In genomic region chr9:2023042-2023441, GRCh38 we compare ENCODE assay signal across 10 cellular contexts. TPM values are rescaled to one million over a fixed set of nuclear protein-coding genes. Genes with fewer than 3 reads are reported as not detected.
DNase-seq lines count a peak whose midpoint lies in the region; ATAC-seq and TF ChIP-seq lines count a peak whose summit lies in the region.
"Had no signal": no experiment of that assay in that cellular context is flagged by ENCODE, and none has a peak within 500 bp of the region (broad histone marks: within the 10 kb centered on the region; RNA-seq: fewer than 3 reads in every experiment).

No MANE protein-coding gene starts in this region.

- in situ Hi-C loops in G401 (cut with HindIII; ENCODE audit: low sequenced_read_pairs), result no loop called here

- H3K4me2 ChIP-seq in OCI-LY7 (ENCODE audit: low read length), result no peak overlapping the region

- no peaks in the 10 kb centered on the region for H3K36me3 ChIP-seq in thoracic aorta
- no peaks in the 10 kb centered on the region for H3K36me3 ChIP-seq in OCI-LY7 (ENCODE audit: insufficient read depth, low read length)

- H3K9me3 ChIP-seq in thoracic aorta, result no peaks in the 10 kb centered on the region
- no peaks in the 10 kb centered on the region for H3K9me3 ChIP-seq in OCI-LY7 (ENCODE audit: low read length)

- peaks cover 46% of the 10 kb centered on the region; the same call in 1 of the 2 replicates for H3K79me2 ChIP-seq in OCI-LY7 (ENCODE audit: insufficient read depth, low read depth, low read length)

- no peaks in the 10 kb centered on the region for H3K27me3 ChIP-seq in thoracic aorta (replicated peaks; ENCODE audit: insufficient read depth)

- peaks cover 28% of the 10 kb centered on the region for H4K20me1 ChIP-seq in OCI-LY7 (ENCODE audit: insufficient read depth, low read length)

- TF ChIP-seq CTCF in thoracic aorta (IDR thresholded peaks at IDR 0.05) (no peak), OCI-LY7 (conservative IDR thresholded peaks at IDR 0.05; ENCODE audit: low read length) (no peak)

- intact Hi-C loops in activated T-helper 1 cell treated with anti-CD3 and anti-CD28 coated beads, Interleukin-12 subunit alpha, Interleukin-12 subunit beta, Interleukin-2, Interleukin-4 antibody, amounts not matched to agents 30 ng/mL and 10 ng/mL and 1 ng/mL, durations not matched to agents 14 hours and 24 hours and 36 hours (cut with micrococcal nuclease), result loop anchor here (1.0 to 2.0 kb wide), 3 partner anchors 8 to 31 kb away; partner anchors contain the start of gene SMARCA2
- intact Hi-C loops in OCI-LY7 (cut with micrococcal nuclease; ENCODE audit: unreplicated experiment), result no loop called here

- H3K27ac Mint-ChIP-seq in activated CD4-positive, alpha-beta T cell treated with anti-CD3 and anti-CD28 coated beads, Interleukin-2, amount 10 ng/mL, durations not matched to agents 7 days and 5 days, result peak overlapping the region; percentile 90
- H3K27ac Mint-ChIP-seq in activated T-helper 1 cell treated with anti-CD3 and anti-CD28 coated beads, Interleukin-12 subunit alpha, Interleukin-12 subunit beta, Interleukin-2, Interleukin-4 antibody, amounts not matched to agents 30 ng/mL and 10 ng/mL and 1 ng/mL, durations not matched to agents 14 hours and 24 hours and 36 hours, result peak overlapping the region; percentile 86
- H3K27ac Mint-ChIP-seq in immature natural killer cell, result peak overlapping the region; percentile 86 to 97 (median 94)
- H3K27ac Mint-ChIP-seq: progenitor cell of endocrine pancreas had no signal

- H3K4me3 ChIP-seq in thoracic aorta (peak overlapping the region; percentile 16), OCI-LY7 (ENCODE audit: low read depth, low read length, poor library complexity, severe bottlenecking) (no peak overlapping the region)

- H3K9me2 ChIP-seq in OCI-LY7 (ENCODE audit: insufficient read depth, low read length), result no peaks in the 10 kb centered on the region

- POLR2A ChIA-PET in activated CD4-positive, alpha-beta T cell treated with anti-CD3 and anti-CD28 coated beads, Interleukin-2, amount 10 ng/mL, durations not matched to agents 7 days and 5 days (lab: Charles Lee), result no interaction called here
- POLR2A ChIA-PET in OCI-LY7 (lab: Charles Lee), result interaction anchor here (1.2 kb wide), 1 partner anchor 32 kb away, joined by 4 read pairs; no protein-coding TSS in a partner anchor

- H3K36me3 Mint-ChIP-seq in activated CD4-positive, alpha-beta T cell treated with anti-CD3 and anti-CD28 coated beads, Interleukin-2, amount 10 ng/mL, durations not matched to agents 7 days and 5 days (ENCODE audit: low read depth), result peaks cover 52% of the 10 kb centered on the region
- peaks cover 17% of the 10 kb centered on the region for H3K36me3 Mint-ChIP-seq in activated T-helper 1 cell treated with anti-CD3 and anti-CD28 coated beads, Interleukin-12 subunit alpha, Interleukin-12 subunit beta, Interleukin-2, Interleukin-4 antibody, amounts not matched to agents 30 ng/mL and 10 ng/mL and 1 ng/mL, durations not matched to agents 14 hours and 24 hours and 36 hours (ENCODE audit: low read depth)
- no peaks in the 10 kb centered on the region for H3K36me3 Mint-ChIP-seq in immature natural killer cell

- no peaks in the 10 kb centered on the region for H3K9me3 Mint-ChIP-seq in activated CD4-positive, alpha-beta T cell treated with anti-CD3 and anti-CD28 coated beads, Interleukin-2, amount 10 ng/mL, durations not matched to agents 7 days and 5 days
- H3K9me3 Mint-ChIP-seq in activated T-helper 1 cell treated with anti-CD3 and anti-CD28 coated beads, Interleukin-12 subunit alpha, Interleukin-12 subunit beta, Interleukin-2, Interleukin-4 antibody, amounts not matched to agents 30 ng/mL and 10 ng/mL and 1 ng/mL, durations not matched to agents 14 hours and 24 hours and 36 hours, result no peaks in the 10 kb centered on the region
- H3K9me3 Mint-ChIP-seq in immature natural killer cell, result no peaks in the 10 kb centered on the region

- H3K27me3 Mint-ChIP-seq in activated CD4-positive, alpha-beta T cell treated with anti-CD3 and anti-CD28 coated beads, Interleukin-2, amount 10 ng/mL, durations not matched to agents 7 days and 5 days, result no peaks in the 10 kb centered on the region
- H3K27me3 Mint-ChIP-seq in activated T-helper 1 cell treated with anti-CD3 and anti-CD28 coated beads, Interleukin-12 subunit alpha, Interleukin-12 subunit beta, Interleukin-2, Interleukin-4 antibody, amounts not matched to agents 30 ng/mL and 10 ng/mL and 1 ng/mL, durations not matched to agents 14 hours and 24 hours and 36 hours (ENCODE audit: insufficient read depth), result no peaks in the 10 kb centered on the region
- H3K27me3 Mint-ChIP-seq in immature natural killer cell (ENCODE audit: low read depth in 3 of 3), result peaks cover 2 to 8% (median 7%) of the 10 kb centered on the region in 3 donors
- H3K27me3 Mint-ChIP-seq: progenitor cell of endocrine pancreas had no signal

- H3K4me1 ChIP-seq in thoracic aorta (ENCODE audit: control insufficient read depth in 1 of 2, low read depth in 2 of 2) (peaks cover 69 to 95% of the 10 kb centered on the region in 2 donors), OCI-LY7 (ENCODE audit: insufficient read depth, low read length, poor library complexity, severe bottlenecking) (peaks cover 14% of the 10 kb centered on the region)

- H3K27ac ChIP-seq in thoracic aorta (peak overlapping the region in 1 of 2 donors; percentile 25), OCI-LY7 (ENCODE audit: low read depth, low read length, poor library complexity, severe bottlenecking) (no peak overlapping the region)

- no peak for ATAC-seq in thoracic aorta (ENCODE audit: insufficient number of reproducible peaks, low FRiP score, low read depth)

- no peak for DNase-seq in activated CD4-positive, alpha-beta T cell treated with anti-CD3 and anti-CD28 coated beads, Interleukin-2, amount 10 ng/mL, durations not matched to agents 7 days and 5 days
- DNase-seq in activated CD4-positive, alpha-beta T cell treated with anti-CD3 and anti-CD28 coated beads, Interleukin-2, amount 50 U/mL, for 48 hours, result no peak
- DNase-seq in activated T-helper 1 cell treated with anti-CD3 and anti-CD28 coated beads, Interleukin-12 subunit alpha, Interleukin-12 subunit beta, Interleukin-2, Interleukin-4 antibody, amounts not matched to agents 30 ng/mL and 10 ng/mL and 1 ng/mL, durations not matched to agents 14 hours and 24 hours and 36 hours (ENCODE audit: low spot score), result no peak
- DNase-seq in immature natural killer cell (no peak), thoracic aorta (ENCODE audit: low spot score) (no peak), OCI-LY7 (ENCODE audit: low spot score) (no peak), amniotic stem cell (lab: John Stamatoyannopoulos, UW) (no peak), G401 (ENCODE audit: low spot score) (no peak)
- DNase-seq: effector CD4-positive, alpha-beta T cell had no signal

- peak overlapping the region; percentile 66 for H3K4me3 Mint-ChIP-seq in activated CD4-positive, alpha-beta T cell treated with anti-CD3 and anti-CD28 coated beads, Interleukin-2, amount 10 ng/mL, durations not matched to agents 7 days and 5 days
- H3K4me3 Mint-ChIP-seq in activated T-helper 1 cell treated with anti-CD3 and anti-CD28 coated beads, Interleukin-12 subunit alpha, Interleukin-12 subunit beta, Interleukin-2, Interleukin-4 antibody, amounts not matched to agents 30 ng/mL and 10 ng/mL and 1 ng/mL, durations not matched to agents 14 hours and 24 hours and 36 hours, result peak overlapping the region; percentile 76
- H3K4me3 Mint-ChIP-seq in immature natural killer cell, result peak overlapping the region; percentile 61 to 77 (median 67)

- no TSS peak for BruUV-seq in OCI-LY7 (replicated peaks; lab: Mats Ljungman, UMichigan)

- CTCF ChIA-PET in activated CD4-positive, alpha-beta T cell treated with anti-CD3 and anti-CD28 coated beads, Interleukin-2, amount 10 ng/mL, durations not matched to agents 7 days and 5 days (lab: Charles Lee), result interaction anchor here (0.7 kb wide), 1 partner anchor 11 kb away, joined by 3 read pairs; no protein-coding TSS in a partner anchor
- CTCF ChIA-PET in OCI-LY7 (lab: Charles Lee; ENCODE audit: unreplicated experiment), result no interaction called here

- H2AFZ ChIP-seq in OCI-LY7 (ENCODE audit: low read length), result no peak overlapping the region

- peaks cover 90% of the 10 kb centered on the region for H3K4me1 Mint-ChIP-seq in activated CD4-positive, alpha-beta T cell treated with anti-CD3 and anti-CD28 coated beads, Interleukin-2, amount 10 ng/mL, durations not matched to agents 7 days and 5 days
- peaks cover 97% of the 10 kb centered on the region for H3K4me1 Mint-ChIP-seq in activated T-helper 1 cell treated with anti-CD3 and anti-CD28 coated beads, Interleukin-12 subunit alpha, Interleukin-12 subunit beta, Interleukin-2, Interleukin-4 antibody, amounts not matched to agents 30 ng/mL and 10 ng/mL and 1 ng/mL, durations not matched to agents 14 hours and 24 hours and 36 hours (ENCODE audit: low read depth)
- peaks cover 95 to 100% of the 10 kb centered on the region in 2 donors for H3K4me1 Mint-ChIP-seq in immature natural killer cell

RNA-seq across cellular contexts. Expression of gene SMARCA2, which starts 7.9 kb away (rescaled TPM):
- total RNA-seq in activated CD4-positive, alpha-beta T cell treated with anti-CD3 and anti-CD28 coated beads, Interleukin-2, amount 10 ng/mL, durations not matched to agents 7 days and 5 days, result 100 to 1,000 TPM; 264 to 274 TPM
- 105 and 108 TPM in 2 replicates for total RNA-seq in activated T-helper 1 cell treated with anti-CD3 and anti-CD28 coated beads, Interleukin-12 subunit alpha, Interleukin-12 subunit beta, Interleukin-2, Interleukin-4 antibody, amounts not matched to agents 30 ng/mL and 10 ng/mL and 1 ng/mL, durations not matched to agents 14 hours and 24 hours and 36 hours
- polyA plus RNA-seq in immature natural killer cell, result 10 to 100 TPM; 20.1 to 41.4 (median 25.2) TPM
- total RNA-seq in thoracic aorta (100 to 1,000 TPM; 118 to 177 TPM), OCI-LY7 (2022) (80.6 and 92.0 TPM in 2 replicates)
- 54.8 and 66.6 TPM in 2 replicates for total RNA-seq in OCI-LY7 (2014; rRNA removed; shearing (Covaris generic))
- 0.92 and 1.1 TPM in 2 replicates for total RNA-seq in G401 (2014; rRNA removed; shearing (Covaris generic))

Comparison
In these comparisons a context has a peak if more than half of its experiments do, and no peak if none do; other contexts are left out.
1. RNA of gene SMARCA2, which starts 7.9 kb away (total RNA-seq): 264 to 274 TPM in activated CD4-positive, alpha-beta T cell treated with anti-CD3 and anti-CD28 coated beads, Interleukin-2, amount 10 ng/mL, durations not matched to agents 7 days and 5 days, 118 to 177 TPM in thoracic aorta, 105 to 108 TPM in activated T-helper 1 cell treated with anti-CD3 and anti-CD28 coated beads, Interleukin-12 subunit alpha, Interleukin-12 subunit beta, Interleukin-2, Interleukin-4 antibody, amounts not matched to agents 30 ng/mL and 10 ng/mL and 1 ng/mL, durations not matched to agents 14 hours and 24 hours and 36 hours and 54.8 to 92.0 TPM in OCI-LY7; 0.92 to 1.1 TPM in G401; every median in the first group is over 10 times any median in the second.
2. Peak in every context shown above with its lines, with median percentiles within 50 percentile points of each other: H3K27ac Mint-ChIP-seq and H3K4me3 Mint-ChIP-seq.